8 cellular contexts compared by ENCODE assay signal in the genomic region with DNA sequence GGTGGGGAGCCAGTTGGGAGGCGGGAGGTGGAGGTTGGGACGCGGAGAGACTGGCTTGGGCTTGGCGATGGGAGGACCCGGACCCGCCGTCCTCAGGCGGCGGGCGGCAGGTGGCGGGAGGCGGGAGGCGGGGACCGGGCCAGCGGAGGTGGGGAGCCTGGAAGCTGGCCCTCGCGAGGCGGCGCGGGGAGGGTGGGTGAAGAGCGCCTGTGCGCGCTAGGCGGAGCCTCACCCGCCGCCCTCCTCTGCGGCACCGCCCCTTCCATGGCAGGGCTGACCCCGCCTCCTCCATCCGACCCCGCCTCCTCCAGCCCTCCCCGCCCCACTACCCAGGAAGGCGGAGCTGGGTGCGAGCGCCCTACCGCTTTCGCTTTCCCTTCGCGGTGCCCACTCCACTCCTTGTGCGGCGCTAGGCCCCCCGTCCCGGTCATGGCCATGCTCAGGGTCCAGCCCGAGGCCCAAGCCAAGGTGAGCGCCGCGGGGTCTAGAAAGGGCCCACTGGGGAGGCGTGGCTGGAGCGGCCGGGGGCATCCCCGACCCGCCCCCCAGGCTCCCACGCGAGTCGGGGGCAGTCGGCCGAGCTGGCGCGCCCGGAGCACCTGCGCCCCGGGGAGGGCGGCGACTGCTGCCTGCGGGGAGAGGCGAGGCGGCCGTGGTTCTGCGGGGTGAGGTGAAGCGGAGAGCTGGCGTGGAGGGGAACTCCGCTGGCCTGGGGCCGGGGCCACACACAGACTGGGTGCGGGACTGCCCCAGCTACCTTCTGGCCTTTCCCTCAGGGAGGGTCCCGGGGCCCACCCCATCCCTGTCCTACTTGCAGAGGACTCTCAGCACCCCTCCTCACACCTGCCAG. TPM values are rescaled to one million over a fixed set of nuclear protein-coding genes. Genes with fewer than 3 reads are reported as not detected.
DNase-seq lines count a peak whose midpoint lies in the region; ATAC-seq, FAIRE-seq and TF ChIP-seq lines count a peak whose summit lies in the region.

Gene PSME1, plus strand, starts transcription at position 361 of the 850 bp plus-strand sequence. Its CDS starts 69 bp downstream, at position 430.

- peaks cover 51% of the 10 kb centered on the region for H3K4me1 Mint-ChIP-seq in central memory CD8-positive, alpha-beta T cell

- intact Hi-C loops in kidney (cut with DNase I) = no loop called here

- peak within 1 kb of the TSS; percentile 62 to 84 for H3K4me3 ChIP-seq in kidney (ENCODE audit: low read length in 2 of 2)

- no peaks in the 10 kb centered on the region for H3K9me3 ChIP-seq in kidney (ENCODE audit: control insufficient read depth in 1 of 2, low read length in 2 of 2)

- H3K4me3 Mint-ChIP-seq in central memory CD8-positive, alpha-beta T cell = peak within 1 kb of the TSS; percentile 90

- ATAC-seq in GM19023 (IDR thresholded peaks at IDR 0.05; ENCODE audit: unreplicated experiment) (peak; percentile 92), HG03196 (IDR thresholded peaks at IDR 0.05; ENCODE audit: unreplicated experiment) (peak; percentile 78)
- ATAC-seq in activated CD4-positive, CD25-positive, alpha-beta regulatory T cell treated with anti-CD3 and anti-CD28 coated beads, Interleukin-2, amount 50 U/mL, for 24 hours = peak; percentile 89
- peak; percentile 93 for ATAC-seq in central memory CD8-positive, alpha-beta T cell (replicated peaks; ENCODE audit: extremely low read depth, poor library complexity, severe bottlenecking)

- peak; percentile 98 for DNase-seq in AG08396 (ENCODE audit: low spot score)
- peak; percentile 90 for DNase-seq in NCI-H345 treated with DMSO at 0.1 percent for 48 hours (lab: John Stamatoyannopoulos, UW; ENCODE audit: unreplicated experiment)
- DNase-seq in central memory CD8-positive, alpha-beta T cell (ENCODE audit: low spot score in 2 of 2) = peak; percentile 92 to 93
- DNase-seq in kidney = peak; percentile 98
- peak; percentile 94 for DNase-seq in stimulated activated CD4-positive, alpha-beta T cell treated with anti-CD3 and anti-CD28 coated beads, Interleukin-15, amount 100 ng/mL, for 24 hours

- H3K9ac ChIP-seq in kidney (ENCODE audit: low read length in 2 of 2) = peak within 1 kb of the TSS; percentile 72 to 77

- no peak for TF ChIP-seq CTCF in kidney (IDR thresholded peaks at IDR 0.05; ENCODE audit: borderline replicate concordance, extremely low read depth, insufficient read depth)

- H3K4me1 ChIP-seq in kidney (ENCODE audit: control insufficient read depth in 1 of 2, insufficient read depth in 1 of 2, low read depth in 1 of 2, low read length in 2 of 2) = peaks cover 16 to 44% of the 10 kb centered on the region in 2 donors

- no peaks in the 10 kb centered on the region for H3K27me3 Mint-ChIP-seq in central memory CD8-positive, alpha-beta T cell

- H3K36me3 Mint-ChIP-seq in central memory CD8-positive, alpha-beta T cell (ENCODE audit: insufficient read depth) = peaks cover 12% of the 10 kb centered on the region

- H3K27ac ChIP-seq in kidney (ENCODE audit: low read depth in 2 of 2, low read length in 2 of 2) = peak within 1 kb of the TSS; percentile 92

- H3K9me3 Mint-ChIP-seq in central memory CD8-positive, alpha-beta T cell = no peaks in the 10 kb centered on the region

- H3K27ac Mint-ChIP-seq in central memory CD8-positive, alpha-beta T cell (ENCODE audit: low read depth) = peak within 1 kb of the TSS; percentile 89

- FAIRE-seq in kidney (lab: Jason Lieb, UNC) = no peak

- H3K36me3 ChIP-seq in kidney (ENCODE audit: control insufficient read depth in 1 of 2, insufficient read depth in 2 of 2, low read length in 2 of 2) = peaks cover 14 to 23% of the 10 kb centered on the region in 2 donors

RNA-seq across cellular contexts. Expression of gene PSME1, which starts in this region (rescaled TPM):
- total RNA-seq in kidney = 244 TPM
- polyA plus RNA-seq in kidney (ENCODE audit: insufficient read depth, low read depth, low replicate concordance) = 333 TPM

Comparison
In these comparisons a context has a peak if more than half of its experiments do, and no peak if none do; other contexts are left out.
1. Peak in every context shown above with its lines: DNase-seq, ATAC-seq, H3K4me3 ChIP-seq and H3K27ac ChIP-seq.